Comparison of ENCODE assay signal across 33 cellular contexts in genomic region chr6:167502471-167502870, GRCh38.
"Had no signal": no experiment of that assay in that cellular context is flagged by ENCODE, and none has a peak within 500 bp of the region (broad histone marks: within the 10 kb centered on the region; RNA-seq: fewer than 3 reads in every experiment).

No MANE protein-coding gene starts in this region.

- H3K9me3 Mint-ChIP-seq: activated B cell treated with CpG ODN at 0.5 μM for 24 hours; activated CD4-positive, alpha-beta memory T cell treated with anti-CD3 and anti-CD28 coated beads for 36 hours; activated CD4-positive, alpha-beta T cell treated with anti-CD3 and anti-CD28 coated beads, Interleukin-2, amount 10 ng/mL, durations not matched to agents 24 days and 14 days; activated CD8-positive, alpha-beta T cell treated with anti-CD3 and anti-CD28 coated beads for 36 hours; activated naive CD4-positive, alpha-beta T cell treated with anti-CD3 and anti-CD28 coated beads for 36 hours; activated naive CD4-positive, alpha-beta T cell treated with anti-CD3 and anti-CD28 coated beads, Interleukin-2, amount 50 U/mL, for 72 hours; activated naive CD8-positive, alpha-beta T cell treated with anti-CD3 and anti-CD28 coated beads for 36 hours; activated T-cell treated with anti-CD3 and anti-CD28 coated beads, Interleukin-2, amount 50 U/mL, for 4 hours; activated T-cell treated with anti-CD3 and anti-CD28 coated beads, Interleukin-2, amount 50 U/mL, for 72 hours; activated T-helper 1 cell treated with anti-CD3 and anti-CD28 coated beads, Interleukin-12 subunit alpha, Interleukin-12 subunit beta, Interleukin-2, Interleukin-4 antibody, amounts not matched to agents 30 ng/mL and 10 ng/mL and 1 ng/mL, durations not matched to agents 14 hours and 24 hours and 36 hours; activated T-helper 17 cell treated with anti-CD3 and anti-CD28 coated beads, Interleukin-2, amount 50 U/mL, for 72 hours; central memory CD8-positive, alpha-beta T cell; T-cell had no signal

- H3K27ac Mint-ChIP-seq: activated B cell treated with CpG ODN at 0.5 μM for 24 hours; activated CD4-positive, alpha-beta memory T cell treated with anti-CD3 and anti-CD28 coated beads for 36 hours; activated CD4-positive, alpha-beta T cell treated with anti-CD3 and anti-CD28 coated beads, Interleukin-2, amount 10 ng/mL, durations not matched to agents 24 days and 14 days; activated CD8-positive, alpha-beta T cell treated with anti-CD3 and anti-CD28 coated beads for 36 hours; activated naive CD4-positive, alpha-beta T cell treated with anti-CD3 and anti-CD28 coated beads for 36 hours; activated naive CD4-positive, alpha-beta T cell treated with anti-CD3 and anti-CD28 coated beads, Interleukin-2, amount 50 U/mL, for 72 hours; activated naive CD8-positive, alpha-beta T cell treated with anti-CD3 and anti-CD28 coated beads for 36 hours; activated T-cell treated with anti-CD3 and anti-CD28 coated beads, Interleukin-2, amount 50 U/mL, for 72 hours; activated T-helper 1 cell treated with anti-CD3 and anti-CD28 coated beads, Interleukin-12 subunit alpha, Interleukin-12 subunit beta, Interleukin-2, Interleukin-4 antibody, amounts not matched to agents 30 ng/mL and 10 ng/mL and 1 ng/mL, durations not matched to agents 14 hours and 24 hours and 36 hours; activated T-helper 17 cell treated with anti-CD3 and anti-CD28 coated beads, Interleukin-2, amount 50 U/mL, for 72 hours; T-cell; T-helper 17 cell had no signal

- H3K4me3 ChIP-seq: adrenal gland, cardiac muscle cell had no signal

- H3K4me1 Mint-ChIP-seq: activated B cell treated with CpG ODN at 0.5 μM for 24 hours; activated CD4-positive, alpha-beta T cell treated with anti-CD3 and anti-CD28 coated beads, Interleukin-2, amount 10 ng/mL, durations not matched to agents 24 days and 14 days; activated naive CD8-positive, alpha-beta T cell treated with anti-CD3 and anti-CD28 coated beads for 36 hours; activated T-helper 17 cell treated with anti-CD3 and anti-CD28 coated beads, Interleukin-2, amount 50 U/mL, for 72 hours; central memory CD8-positive, alpha-beta T cell; T-cell had no signal

- DNase-seq: activated B cell treated with CpG ODN at 0.5 μM for 24 hours; activated CD4-positive, alpha-beta memory T cell treated with anti-CD3 and anti-CD28 coated beads for 36 hours; activated CD4-positive, alpha-beta T cell treated with anti-CD3 and anti-CD28 coated beads for 4 hours; activated CD4-positive, alpha-beta T cell treated with anti-CD3 and anti-CD28 coated beads, Interleukin-2, amount 10 ng/mL, durations not matched to agents 24 days and 14 days; activated CD4-positive, alpha-beta T cell treated with anti-CD3 and anti-CD28 coated beads, Interleukin-2, amount 50 U/mL, for 1 hour; activated CD4-positive, alpha-beta T cell treated with anti-CD3 and anti-CD28 coated beads, Interleukin-2, amount 50 U/mL, for 4 hours; activated CD4-positive, CD25-positive, alpha-beta regulatory T cell treated with anti-CD3 and anti-CD28 coated beads, Interleukin-2, amount 50 U/mL, for 72 hours; activated CD8-positive, alpha-beta memory T cell treated with anti-CD3 and anti-CD28 coated beads, Interleukin-2, amount 50 U/mL, for 4 hours; activated CD8-positive, alpha-beta T cell treated with anti-CD3 and anti-CD28 coated beads for 36 hours; activated effector memory CD4-positive, alpha-beta T cell treated with anti-CD3 and anti-CD28 coated beads, Interleukin-2, amount 50 U/mL, for 16 hours; activated gamma-delta T cell treated with Interleukin-2 at 50 U/mL for 16 hours; activated naive CD4-positive, alpha-beta T cell; activated naive CD4-positive, alpha-beta T cell treated with anti-CD3 and anti-CD28 coated beads, Interleukin-2, amount 50 U/mL, for 16 hours; activated naive CD8-positive, alpha-beta T cell treated with anti-CD3 and anti-CD28 coated beads for 36 hours; activated T-cell treated with anti-CD3 and anti-CD28 coated beads for 4 hours; activated T-cell treated with anti-CD3 and anti-CD28 coated beads, Interleukin-2, amount 50 U/mL, for 1 hour; activated T-cell treated with anti-CD3 and anti-CD28 coated beads, Interleukin-2, amount 50 U/mL, for 4 hours; activated T-cell treated with anti-CD3 and anti-CD28 coated beads, Interleukin-2, amount 50 U/mL, for 72 hours; adrenal gland; amniotic stem cell; cerebellar nuclear complex; T-cell; T-helper 17 cell had no signal

- FAIRE-seq: bronchial epithelial cell, TTC549 had no signal

- H3K36me3 Mint-ChIP-seq: activated CD4-positive, alpha-beta memory T cell treated with anti-CD3 and anti-CD28 coated beads for 36 hours; activated naive CD4-positive, alpha-beta T cell treated with anti-CD3 and anti-CD28 coated beads, Interleukin-2, amount 50 U/mL, for 72 hours; activated naive CD8-positive, alpha-beta T cell treated with anti-CD3 and anti-CD28 coated beads for 36 hours; brain; T-cell had no signal

- ATAC-seq: activated CD8-positive, alpha-beta T cell treated with anti-CD3 and anti-CD28 coated beads for 36 hours; activated naive CD4-positive, alpha-beta T cell treated with anti-CD3 and anti-CD28 coated beads, Interleukin-2, amount 50 U/mL, for 72 hours; activated T-cell treated with anti-CD3 and anti-CD28 coated beads, Interleukin-2, amount 50 U/mL, for 4 hours; activated T-cell treated with anti-CD3 and anti-CD28 coated beads, Interleukin-2, amount 50 U/mL, for 72 hours; activated T-helper 17 cell treated with anti-CD3 and anti-CD28 coated beads, Interleukin-2, amount 50 U/mL, for 72 hours; T-cell; T-helper 17 cell had no signal

- H3K27ac ChIP-seq: adrenal gland, cardiac muscle cell, VCaP had no signal

- H3K27me3 ChIP-seq: adrenal gland, cardiac muscle cell had no signal

- H3K27me3 Mint-ChIP-seq: activated CD4-positive, alpha-beta memory T cell treated with anti-CD3 and anti-CD28 coated beads for 36 hours; activated CD4-positive, alpha-beta T cell treated with anti-CD3 and anti-CD28 coated beads, Interleukin-2, amount 10 ng/mL, durations not matched to agents 24 days and 14 days; activated CD8-positive, alpha-beta T cell treated with anti-CD3 and anti-CD28 coated beads for 36 hours; brain had no signal

- H3K36me3 ChIP-seq: adrenal gland, cardiac muscle cell had no signal

- H3K9me3 ChIP-seq: adrenal gland had no signal

- H3K4me3 Mint-ChIP-seq: activated B cell treated with CpG ODN at 0.5 μM for 24 hours; activated CD4-positive, alpha-beta memory T cell treated with anti-CD3 and anti-CD28 coated beads for 36 hours; activated CD4-positive, alpha-beta T cell treated with anti-CD3 and anti-CD28 coated beads, Interleukin-2, amount 10 ng/mL, durations not matched to agents 24 days and 14 days; activated CD8-positive, alpha-beta T cell treated with anti-CD3 and anti-CD28 coated beads for 36 hours; activated naive CD4-positive, alpha-beta T cell treated with anti-CD3 and anti-CD28 coated beads for 36 hours; activated naive CD8-positive, alpha-beta T cell treated with anti-CD3 and anti-CD28 coated beads for 36 hours; activated T-cell treated with anti-CD3 and anti-CD28 coated beads, Interleukin-2, amount 50 U/mL, for 4 hours; activated T-cell treated with anti-CD3 and anti-CD28 coated beads, Interleukin-2, amount 50 U/mL, for 72 hours; activated T-helper 1 cell treated with anti-CD3 and anti-CD28 coated beads, Interleukin-12 subunit alpha, Interleukin-12 subunit beta, Interleukin-2, Interleukin-4 antibody, amounts not matched to agents 30 ng/mL and 10 ng/mL and 1 ng/mL, durations not matched to agents 14 hours and 24 hours and 36 hours; activated T-helper 17 cell treated with anti-CD3 and anti-CD28 coated beads, Interleukin-2, amount 50 U/mL, for 72 hours; brain; central memory CD8-positive, alpha-beta T cell; T-cell; T-helper 17 cell had no signal

- H3K4me1 ChIP-seq: adrenal gland had no signal
